In the genomic region with DNA sequence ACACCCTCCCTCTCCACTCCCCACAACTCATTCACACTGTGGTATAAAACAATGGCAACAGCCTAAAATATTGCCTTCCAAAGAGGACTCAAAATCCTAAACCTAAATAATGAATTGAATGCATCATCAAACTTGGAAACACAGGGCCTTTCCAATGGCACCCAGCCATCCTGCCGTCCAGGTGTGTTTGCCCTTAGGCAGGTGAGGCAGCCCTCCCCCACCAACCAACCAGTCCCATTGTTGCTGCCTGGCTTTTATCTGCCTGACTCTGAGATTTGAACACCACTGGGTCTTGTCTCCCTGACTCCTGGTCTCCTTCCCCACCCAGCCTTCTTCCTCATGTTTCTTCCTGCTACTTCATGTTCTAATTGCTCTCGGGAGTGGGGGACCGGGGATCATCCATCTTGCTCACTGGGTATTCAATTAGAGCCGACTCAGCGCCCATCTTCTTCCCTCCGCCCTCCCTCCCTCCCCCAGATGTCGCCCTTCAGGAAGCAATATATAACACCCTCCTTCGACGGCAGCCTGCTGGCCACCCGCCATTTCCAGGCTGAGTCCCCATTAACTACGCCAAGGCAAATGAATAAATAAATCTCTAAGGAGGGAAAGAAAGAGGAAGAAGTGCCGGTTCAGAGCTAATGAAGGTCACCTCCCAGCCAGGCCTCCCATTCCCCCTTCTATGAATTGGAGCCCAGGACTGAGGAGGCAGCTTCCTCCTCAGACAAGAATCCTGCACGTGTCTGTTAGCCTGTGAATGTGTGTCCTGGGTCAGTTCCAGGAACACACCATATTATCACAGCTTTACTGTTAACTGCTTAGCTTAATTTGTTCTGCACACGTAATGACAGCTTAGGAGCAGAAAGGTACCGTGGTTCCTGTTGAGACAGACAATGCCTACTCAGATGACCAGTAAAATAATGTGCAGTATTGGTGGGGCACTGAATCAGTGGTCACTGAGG, we compare ENCODE assay signal across 17 cellular contexts. TPM values are rescaled to one million over a fixed set of nuclear protein-coding genes. Genes with fewer than 3 reads are reported as not detected.
DNase-seq lines count a peak whose midpoint lies in the region; FAIRE-seq and TF ChIP-seq lines count a peak whose summit lies in the region.
"Had no signal": no experiment of that assay in that cellular context is flagged by ENCODE, and none has a peak within 500 bp of the region (broad histone marks: within the 10 kb centered on the region; RNA-seq: fewer than 3 reads in every experiment).

No MANE protein-coding gene starts in this region.

- TF ChIP-seq EP300 in Ishikawa (IDR thresholded peaks at IDR 0.05; ENCODE audit: borderline replicate concordance) (no peak), stomach (IDR thresholded peaks at IDR 0.05) (no peak), transverse colon (IDR thresholded peaks at IDR 0.05; ENCODE audit: low read depth) (no peak)

- WGBS in stomach, 5 donors = 10 to 22% (median 16%) methylated on average over 14 to 15 of the region's 15 CpGs
- WGBS in transverse colon (ENCODE audit: low coverage in 1 of 2), 2 donors = 9 to 14% methylated on average over 8 to 15 of the region's 15 CpGs

- no peaks in the 10 kb centered on the region for H3K36me3 ChIP-seq in bronchial epithelial cell (ENCODE audit: control insufficient read depth, insufficient read depth, low read length)
- no peaks in the 10 kb centered on the region for H3K36me3 ChIP-seq in stomach
- no peaks in the 10 kb centered on the region for H3K36me3 ChIP-seq in transverse colon
- H3K36me3 ChIP-seq: BLaER1 treated with 17β-estradiol and CSF1 and Interleukin-3, amounts not matched to agents 10 nM and 100 nM; prostate gland had no signal

- peak overlapping the region in 1 of 5 donors; percentile 21 for H3K27ac ChIP-seq in stomach
- no peak overlapping the region for H3K27ac ChIP-seq in transverse colon
- H3K27ac ChIP-seq: BLaER1 treated with 17β-estradiol and CSF1 and Interleukin-3, amounts not matched to agents 10 nM and 100 nM; prostate gland had no signal

- no peak overlapping the region for H3K4me3 ChIP-seq in bronchial epithelial cell (ENCODE audit: low read depth, low read length)
- H3K4me3 ChIP-seq in stomach = no peak overlapping the region
- H3K4me3 ChIP-seq in transverse colon = no peak overlapping the region
- H3K4me3 ChIP-seq: BLaER1 treated with 17β-estradiol and CSF1 and Interleukin-3, amounts not matched to agents 10 nM and 100 nM; prostate gland had no signal

- intact Hi-C loops in stomach (cut with DNase I; ENCODE audit: low total_unique reads) = no loop called here
- intact Hi-C loops in transverse colon (cut with DNase I; ENCODE audit: low total_unique reads) = no loop called here

- in situ Hi-C loops in transverse colon (cut with MboI; ENCODE audit: low pct_ligation_motif_present in 1 of 4, low pct_unique_long_range_greater_than_20kb in 1 of 4, low sequenced_read_pairs in 3 of 4) = no loop called here

- no peak for TF ChIP-seq CTCF in bronchial epithelial cell (IDR thresholded peaks at IDR 0.05; ENCODE audit: insufficient read depth, low read length, severe bottlenecking)
- no peak for TF ChIP-seq CTCF in stomach (IDR thresholded peaks at IDR 0.05)
- TF ChIP-seq CTCF in transverse colon (IDR thresholded peaks at IDR 0.05) = no peak

- FAIRE-seq in bronchial epithelial cell (lab: Jason Lieb, UNC) = peak; percentile 28

- H3K27me3 ChIP-seq in bronchial epithelial cell (ENCODE audit: control insufficient read depth, insufficient read depth, low read length) = peaks cover 2% of the 10 kb centered on the region
- H3K27me3 ChIP-seq in stomach = no peaks in the 10 kb centered on the region
- no peaks in the 10 kb centered on the region for H3K27me3 ChIP-seq in transverse colon
- H3K27me3 ChIP-seq: BLaER1 treated with 17β-estradiol and CSF1 and Interleukin-3, amounts not matched to agents 10 nM and 100 nM had no signal

- TF ChIP-seq POLR2A in stomach (IDR thresholded peaks at IDR 0.05) (no peak), transverse colon (IDR thresholded peaks at IDR 0.05) (no peak)

- DNase-seq in NCI-H2081 treated with DMSO at 0.1 percent for 48 hours (lab: John Stamatoyannopoulos, UW) (peak; percentile 98), bronchial epithelial cell (ENCODE audit: low read depth) (peak; percentile 36), stomach (peak; percentile 73), hypothalamus (lab: John Stamatoyannopoulos, UW) (no peak), transverse colon (no peak)
- DNase-seq in activated naive CD4-positive, alpha-beta T cell (lab: John Stamatoyannopoulos, UW) = no peak
- DNase-seq: activated CD8-positive, alpha-beta T cell treated with anti-CD3 and anti-CD28 coated beads for 36 hours; H9; KG1; naive B cell; NCI-H1436 treated with DMSO at 0.1 percent for 48 hours; PC-3; stimulated activated naive CD8-positive, alpha-beta T cell treated with anti-CD3 and anti-CD28 coated beads, Interleukin-15, amount 100 ng/mL, for 72 hours had no signal

- H3K9me3 ChIP-seq in stomach (no peaks in the 10 kb centered on the region), transverse colon (no peaks in the 10 kb centered on the region)
- H3K9me3 ChIP-seq: BLaER1 treated with 17β-estradiol and CSF1 and Interleukin-3, amounts not matched to agents 10 nM and 100 nM; prostate gland had no signal

- peaks cover 4 to 13% (median 9%) of the 10 kb centered on the region in 4 donors for H3K4me1 ChIP-seq in stomach
- H3K4me1 ChIP-seq in transverse colon = peaks cover 0 to 7% (median 5%) of the 10 kb centered on the region in 4 donors

- TF ChIP-seq RAD21 in Ishikawa (IDR thresholded peaks at IDR 0.05; ENCODE audit: low read depth) = no peak

TF ChIP-seq in Ishikawa, 13 proteins besides CTCF, POLR2A, EP300 and RAD21:
- TF ChIP-seq NFIC (IDR thresholded peaks at IDR 0.05) = no peak
- TF ChIP-seq, protein P1, sequence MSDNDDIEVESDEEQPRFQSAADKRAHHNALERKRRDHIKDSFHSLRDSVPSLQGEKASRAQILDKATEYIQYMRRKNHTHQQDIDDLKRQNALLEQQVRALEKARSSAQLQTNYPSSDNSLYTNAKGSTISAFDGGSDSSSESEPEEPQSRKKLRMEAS (IDR thresholded peaks at IDR 0.05) = 0 out of 2 replicates have a peak, but pooled peaks have one; percentile 15

RNA-seq across cellular contexts. Expression of a gene that starts 36.2 kb away (rescaled TPM):
- total RNA-seq in bronchial epithelial cell (not detected in 2 replicates), stomach (1 to 10 TPM in 2 of 5 donors, not detected in 3; 4.0 to 6.2 TPM), transverse colon (under 1 TPM in 1 of 4 donors, not detected in 3; 0.68 TPM)
- polyA plus RNA-seq in stomach = 1 to 10 TPM in 2 of 3 donors, under 1 TPM in 1; 0.87 to 7.3 (median 1.7) TPM
- total RNA-seq: activated CD8-positive, alpha-beta T cell treated with anti-CD3 and anti-CD28 coated beads for 36 hours; activated T-helper 1 cell treated with anti-CD3 and anti-CD28 coated beads, Interleukin-12 subunit alpha, Interleukin-12 subunit beta, Interleukin-2, Interleukin-4 antibody, amounts not matched to agents 30 ng/mL and 10 ng/mL and 1 ng/mL, durations not matched to agents 14 hours and 24 hours and 36 hours; PC-3 had no signal

Comparison
In these comparisons a context has a peak if more than half of its experiments do, and no peak if none do; other contexts are left out.
1. DNase-seq: peak in NCI-H2081 treated with DMSO at 0.1 percent for 48 hours (single experiment), bronchial epithelial cell (single experiment) and stomach (single experiment); none in activated naive CD4-positive, alpha-beta T cell (0 of 4), hypothalamus (0 of 51) and transverse colon (single experiment).